8 cellular contexts compared by ENCODE assay signal in genomic region chr1:213051881-213052202, GRCh38. TPM values are rescaled to one million over a fixed set of nuclear protein-coding genes. Genes with fewer than 3 reads are reported as not detected.
DNase-seq lines count a peak whose midpoint lies in the region; ATAC-seq and TF ChIP-seq lines count a peak whose summit lies in the region.

No MANE protein-coding gene starts in this region.

- DNase-seq in foreskin fibroblast = no peak
- DNase-seq in NCI-H524 treated with DMSO at 0.1 percent for 48 hours (lab: John Stamatoyannopoulos, UW) = no peak
- DNase-seq in SW 1271 (lab: John Stamatoyannopoulos, UW) = no peak

- no peaks in the 10 kb centered on the region for H3F3A ChIP-seq in SU-DHL-6 (ENCODE audit: insufficient read depth)

- peak overlapping the region; percentile 96 for H3K4me2 ChIP-seq in SU-DHL-6 (ENCODE audit: low read depth, low read length, poor library complexity, severe bottlenecking)

- peak; percentile 1 for ATAC-seq in GM19395 (IDR thresholded peaks at IDR 0.05; ENCODE audit: unreplicated experiment)
- no peak for ATAC-seq in HG02798 (IDR thresholded peaks at IDR 0.05; ENCODE audit: poor library complexity, unreplicated experiment)
- ATAC-seq in GM19467 (IDR thresholded peaks at IDR 0.05; ENCODE audit: unreplicated experiment) = no peak

- H3K9ac ChIP-seq in SU-DHL-6 (ENCODE audit: low read length) (peak overlapping the region; percentile 72), skeletal muscle tissue (ENCODE audit: low read depth in 1 of 3, low read length in 3 of 3) (peak overlapping the region; percentile 83 to 92 (median 87))

- H3K27me3 ChIP-seq in SU-DHL-6 (ENCODE audit: low read length) = no peaks in the 10 kb centered on the region
- peaks cover 0 to 7% (median 0%) of the 10 kb centered on the region in 3 donors for H3K27me3 ChIP-seq in skeletal muscle tissue (ENCODE audit: control insufficient read depth in 3 of 3, insufficient read depth in 3 of 3, low read length in 3 of 3)

- H3K4me1 ChIP-seq in skeletal muscle tissue (ENCODE audit: control insufficient read depth in 3 of 3, insufficient read depth in 3 of 3, low read length in 3 of 3) = peaks cover 8 to 12% (median 9%) of the 10 kb centered on the region in 3 donors

- H3K9me3 ChIP-seq in SU-DHL-6 (ENCODE audit: insufficient read depth, low read length) (no peaks in the 10 kb centered on the region), skeletal muscle tissue (ENCODE audit: control insufficient read depth in 3 of 3, low read length in 3 of 3) (no peaks in the 10 kb centered on the region)

- H3K9me2 ChIP-seq in SU-DHL-6 (replicated peaks; ENCODE audit: insufficient read depth, low read length) = no peaks in the 10 kb centered on the region

- no peaks in the 10 kb centered on the region for H4K20me1 ChIP-seq in SU-DHL-6 (ENCODE audit: low read depth, low read length)

- TF ChIP-seq CTCF in SU-DHL-6 (IDR thresholded peaks at IDR 0.05; ENCODE audit: insufficient read depth, low read length, poor library complexity, severe bottlenecking) (no peak), foreskin fibroblast (IDR thresholded peaks at IDR 0.05; ENCODE audit: low read depth, low read length) (no peak)

- H3K36me3 ChIP-seq in SU-DHL-6 (ENCODE audit: low read length) = no peaks in the 10 kb centered on the region; the same call in 1 of the 2 replicates
- H3K36me3 ChIP-seq in skeletal muscle tissue (ENCODE audit: control insufficient read depth in 3 of 3, insufficient read depth in 3 of 3, low read length in 3 of 3) = no peaks in the 10 kb centered on the region

- peaks cover 24% of the 10 kb centered on the region for H3K79me2 ChIP-seq in SU-DHL-6 (ENCODE audit: insufficient read depth, low read length)

- peak overlapping the region; percentile 97 for H2AFZ ChIP-seq in SU-DHL-6 (ENCODE audit: low read depth, low read length, severe bottlenecking)

- H3K4me3 ChIP-seq in SU-DHL-6 (ENCODE audit: insufficient read depth, low read length, poor library complexity, severe bottlenecking) = peak overlapping the region; percentile 83
- peak overlapping the region; percentile 91 to 100 for H3K4me3 ChIP-seq in foreskin fibroblast (ENCODE audit: low read depth in 1 of 2, low read length in 2 of 2)
- peak overlapping the region; percentile 93 to 97 (median 93) for H3K4me3 ChIP-seq in skeletal muscle tissue (ENCODE audit: low read length in 3 of 3)

- no peak overlapping the region for H3K27ac ChIP-seq in SU-DHL-6 (ENCODE audit: low read depth, low read length)
- no peak overlapping the region for H3K27ac ChIP-seq in skeletal muscle tissue (ENCODE audit: low read depth, low read length)

RNA-seq across cellular contexts. Expression of gene RPS6KC1, which starts 0.8 kb away (rescaled TPM):
- total RNA-seq in skeletal muscle tissue = 38.1 TPM

RNA-seq across cellular contexts. Expression of gene ANGEL2, which starts 36.2 kb away (rescaled TPM):
- total RNA-seq in skeletal muscle tissue = 45.4 TPM
